ENCODE assay signal across 10 cellular contexts in the genomic region with DNA sequence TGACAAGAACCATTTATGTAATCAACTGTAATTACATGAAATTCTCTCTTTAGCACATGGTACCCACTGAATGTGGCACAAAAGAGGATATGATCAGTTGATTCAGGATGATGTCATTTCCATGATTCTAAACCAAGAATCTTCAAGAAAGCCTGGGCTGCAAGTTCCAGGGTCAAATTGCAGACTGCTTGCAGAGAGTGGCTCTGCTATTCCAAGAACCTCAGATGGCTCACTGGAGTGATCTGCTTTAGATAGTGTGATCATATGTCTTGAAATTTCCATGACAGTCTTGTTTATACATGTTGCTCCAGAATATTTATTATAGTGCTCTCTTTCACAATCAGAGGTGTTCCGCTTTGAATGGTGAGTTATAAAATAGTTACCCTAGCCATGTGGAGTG.
A peak's percentile ranks its signal among the peaks of the same experiment; 100 is the strongest.
DNase-seq lines count a peak whose midpoint lies in the region; ATAC-seq and TF ChIP-seq lines count a peak whose summit lies in the region.
"Had no signal": no experiment of that assay in that cellular context is flagged by ENCODE, and none has a peak within 500 bp of the region (broad histone marks: within the 10 kb centered on the region; RNA-seq: fewer than 3 reads in every experiment).

No MANE protein-coding gene starts in this region.

- TF ChIP-seq CTCF in fibroblast of the aortic adventitia (IDR thresholded peaks at IDR 0.05; ENCODE audit: insufficient read depth, low read length) = no peak

- peak; percentile 64 for ATAC-seq in GM21526 (IDR thresholded peaks at IDR 0.05; ENCODE audit: low FRiP score, unreplicated experiment)
- no peak for ATAC-seq in GM19023 (IDR thresholded peaks at IDR 0.05; ENCODE audit: unreplicated experiment)
- ATAC-seq in GM19397 (IDR thresholded peaks at IDR 0.05; ENCODE audit: unreplicated experiment) = no peak
- ATAC-seq: Panc1 had no signal

- DNase-seq in Daoy (ENCODE audit: low read depth) = peak; percentile 42
- DNase-seq in M059J (ENCODE audit: low read depth) = peak; percentile 81
- peak; percentile 43 for DNase-seq in fibroblast of the aortic adventitia (ENCODE audit: low read depth)
- DNase-seq in COLO829 (ENCODE audit: low spot score) = no peak
- no peak for DNase-seq in NCI-H1048 (lab: John Stamatoyannopoulos, UW)

- no peak overlapping the region for H3K4me3 ChIP-seq in fibroblast of the aortic adventitia (ENCODE audit: low read depth, low read length)
- H3K4me3 ChIP-seq: ascending aorta had no signal

Comparison
In these comparisons a context has a peak if more than half of its experiments do, and no peak if none do; other contexts are left out.
1. DNase-seq: peak in Daoy (single experiment), M059J (single experiment) and fibroblast of the aortic adventitia (single experiment); none in COLO829 (single experiment) and NCI-H1048 (single experiment).